9 cellular contexts compared by ENCODE assay signal in the genomic region with DNA sequence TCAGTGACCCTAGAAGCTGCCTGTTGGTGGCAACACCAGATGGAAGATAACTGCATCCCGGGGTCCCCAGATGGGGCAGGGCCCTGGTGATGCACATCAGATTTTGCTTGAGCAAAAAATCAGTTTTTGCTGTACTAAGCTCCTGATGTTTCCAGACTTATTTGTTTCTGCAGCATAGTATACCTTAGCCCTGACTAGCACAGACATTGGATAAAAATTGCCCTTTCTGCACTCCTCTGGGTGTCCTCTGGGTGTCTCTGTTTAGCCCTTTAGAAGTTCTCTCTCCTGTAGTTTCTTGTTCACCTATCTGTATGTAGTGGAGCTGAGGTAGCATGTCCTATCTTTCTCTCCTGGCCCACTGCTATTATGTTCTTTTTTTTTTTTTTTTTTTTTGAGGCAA. TPM values are rescaled to one million over a fixed set of nuclear protein-coding genes. Genes with fewer than 3 reads are reported as not detected.
A peak's percentile ranks its signal among the peaks of the same experiment; 100 is the strongest.
DNase-seq lines count a peak whose midpoint lies in the region; FAIRE-seq and TF ChIP-seq lines count a peak whose summit lies in the region.
"Had no signal": no experiment of that assay in that cellular context is flagged by ENCODE, and none has a peak within 500 bp of the region (broad histone marks: within the 10 kb centered on the region; RNA-seq: fewer than 3 reads in every experiment).

No MANE protein-coding gene starts in this region.

- no peak for FAIRE-seq in astrocyte (lab: Jason Lieb, UNC)

- WGBS in spleen, 5 donors: 65 to 100% (median 77%) methylated on average over 1 of the region's 1 CpG
- WGBS in thyroid gland, 2 donors: 50 to 67% methylated on average over 1 of the region's 1 CpG

- H3K79me2 ChIP-seq in astrocyte (ENCODE audit: insufficient read depth, low read length): no peaks in the 10 kb centered on the region

- H3K9me3 ChIP-seq in astrocyte (ENCODE audit: insufficient read depth, low read depth, low read length) (no peaks in the 10 kb centered on the region), spleen (peaks cover 0 to 3% (median 0%) of the 10 kb centered on the region in 8 donors), thyroid gland (no peaks in the 10 kb centered on the region)

- H3K4me3 ChIP-seq in astrocyte (ENCODE audit: insufficient read depth, low read depth, low read length): no peak overlapping the region
- no peak overlapping the region for H3K4me3 ChIP-seq in spleen
- no peak overlapping the region for H3K4me3 ChIP-seq in thyroid gland (replicated peaks in 1 of 3)

- no peak overlapping the region for H2AFZ ChIP-seq in astrocyte (ENCODE audit: low read depth, low read length)

- no peak overlapping the region for H3K27ac ChIP-seq in astrocyte (ENCODE audit: low read depth, low read length)
- no peak overlapping the region for H3K27ac ChIP-seq in spleen
- no peak overlapping the region for H3K27ac ChIP-seq in thyroid gland

- H3K9me3 Mint-ChIP-seq in astrocyte (ENCODE audit: unreplicated experiment) (no peaks in the 10 kb centered on the region), osteocyte (ENCODE audit: unreplicated experiment) (no peaks in the 10 kb centered on the region)
- H3K9me3 Mint-ChIP-seq: activated naive CD4-positive, alpha-beta T cell treated with anti-CD3 and anti-CD28 coated beads, Interleukin-2, amount 50 U/mL, for 24 hours had no signal

- intact Hi-C loops in spleen (cut with DNase I; ENCODE audit: low total_unique reads): no loop called here
- intact Hi-C loops in thyroid gland (cut with DNase I): no loop called here

- TF ChIP-seq POLR2A in spleen (IDR thresholded peaks at IDR 0.05): no peak
- TF ChIP-seq POLR2A in thyroid gland (IDR thresholded peaks at IDR 0.05): no peak

- TF ChIP-seq CTCF in astrocyte (IDR thresholded peaks at IDR 0.05; ENCODE audit: insufficient read depth, low read depth, low read length) (peak; percentile 29), osteocyte (IDR thresholded peaks at IDR 0.05) (peak; percentile 32), spleen (IDR thresholded peaks at IDR 0.05 in 8 of 11, conservative IDR thresholded peaks at IDR 0.05 in 3 of 11) (peak in 4 of 11 experiments; percentile 7 to 20 (median 14)), thyroid gland (IDR thresholded peaks at IDR 0.05) (peak in 1 of 6 experiments; percentile 15)

- H3K27me3 Mint-ChIP-seq in astrocyte (ENCODE audit: low read depth, unreplicated experiment): peaks cover 42% of the 10 kb centered on the region
- H3K27me3 Mint-ChIP-seq in osteocyte (ENCODE audit: unreplicated experiment): peaks cover 37% of the 10 kb centered on the region

- peak; percentile 12 for DNase-seq in stimulated activated CD4-positive, alpha-beta T cell treated with anti-CD3 and anti-CD28 coated beads, Interleukin-4, amount 100 ng/mL, for 24 hours
- DNase-seq in stimulated activated CD4-positive, alpha-beta T cell treated with anti-CD3 and anti-CD28 coated beads, Interleukin-4, amount 100 ng/mL, for 4 hours: no peak
- DNase-seq in NCI-H1436 treated with DMSO at 0.1 percent for 48 hours (lab: John Stamatoyannopoulos, UW): peak; percentile 8
- no peak for DNase-seq in astrocyte (ENCODE audit: low read depth)
- no peak for DNase-seq in osteocyte (ENCODE audit: extremely low spot score, unreplicated experiment)
- DNase-seq in spleen: no peak
- DNase-seq in activated CD8-positive, alpha-beta memory T cell treated with anti-CD3 and anti-CD28 coated beads for 24 hours: no peak
- no peak for DNase-seq in thyroid gland

- H3K27ac Mint-ChIP-seq in astrocyte (ENCODE audit: unreplicated experiment): no peak overlapping the region
- H3K27ac Mint-ChIP-seq in osteocyte (ENCODE audit: unreplicated experiment): no peak overlapping the region
- H3K27ac Mint-ChIP-seq: activated naive CD4-positive, alpha-beta T cell treated with anti-CD3 and anti-CD28 coated beads, Interleukin-2, amount 50 U/mL, for 24 hours had no signal

- H3K4me3 Mint-ChIP-seq in astrocyte (ENCODE audit: unreplicated experiment): no peak overlapping the region
- H3K4me3 Mint-ChIP-seq in osteocyte (ENCODE audit: unreplicated experiment): no peak overlapping the region
- H3K4me3 Mint-ChIP-seq: activated naive CD4-positive, alpha-beta T cell treated with anti-CD3 and anti-CD28 coated beads, Interleukin-2, amount 50 U/mL, for 24 hours had no signal

- no peaks in the 10 kb centered on the region for H3K36me3 ChIP-seq in astrocyte (ENCODE audit: insufficient read depth, low read length)
- no peaks in the 10 kb centered on the region for H3K36me3 ChIP-seq in spleen
- H3K36me3 ChIP-seq in thyroid gland: no peaks in the 10 kb centered on the region

- H3K4me2 ChIP-seq in astrocyte (ENCODE audit: low read length): no peak overlapping the region

- H3K4me1 Mint-ChIP-seq in astrocyte (ENCODE audit: low read depth, unreplicated experiment): peaks cover 2% of the 10 kb centered on the region
- H3K4me1 Mint-ChIP-seq in osteocyte (ENCODE audit: unreplicated experiment): peaks cover 2% of the 10 kb centered on the region

- H3K9ac ChIP-seq in astrocyte (ENCODE audit: low read length): no peak overlapping the region

- H4K20me1 ChIP-seq in astrocyte (ENCODE audit: insufficient read depth, low read length): no peaks in the 10 kb centered on the region

- H3K36me3 Mint-ChIP-seq in astrocyte (ENCODE audit: low read depth, unreplicated experiment) (no peaks in the 10 kb centered on the region), osteocyte (ENCODE audit: unreplicated experiment) (no peaks in the 10 kb centered on the region)
- H3K36me3 Mint-ChIP-seq: activated naive CD4-positive, alpha-beta T cell treated with anti-CD3 and anti-CD28 coated beads, Interleukin-2, amount 50 U/mL, for 24 hours had no signal

- H3K4me1 ChIP-seq in astrocyte (ENCODE audit: insufficient read depth, low read length) (no peaks in the 10 kb centered on the region), spleen (peaks cover 7 to 19% (median 17%) of the 10 kb centered on the region in 6 donors), thyroid gland (peaks cover 6 to 10% of the 10 kb centered on the region in 2 donors)

- peaks cover 33% of the 10 kb centered on the region for H3K27me3 ChIP-seq in astrocyte (ENCODE audit: insufficient read depth, low read length)
- H3K27me3 ChIP-seq in spleen (replicated peaks in 1 of 7): peaks cover 0 to 43% (median 0%) of the 10 kb centered on the region in 7 donors
- no peaks in the 10 kb centered on the region for H3K27me3 ChIP-seq in thyroid gland

RNA-seq across cellular contexts. Expression of a gene that starts 30.3 kb away (rescaled TPM):
- not detected in 2 replicates for total RNA-seq in astrocyte
- not detected in 2 replicates for total RNA-seq in osteocyte
- total RNA-seq in spleen: under 1 TPM in 1 of 7 donors, not detected in 6; 0.17 TPM
- polyA plus RNA-seq in spleen: not detected
- total RNA-seq in thyroid gland: not detected

RNA-seq across cellular contexts. Expression of a gene that starts 30.7 kb away (rescaled TPM):
- 0.09 and 0.19 TPM in 2 replicates for total RNA-seq in astrocyte
- total RNA-seq in osteocyte: not detected in 2 replicates
- under 1 TPM; 0.15 to 0.26 (median 0.19) TPM for total RNA-seq in spleen
- polyA plus RNA-seq in spleen: under 1 TPM; 0.07 to 0.18 (median 0.10) TPM
- 10 to 100 TPM in 1 of 4 donors, 1 to 10 TPM in 3; 4.8 to 10.9 (median 6.4) TPM for total RNA-seq in thyroid gland

Comparison
In these comparisons a context has a peak if more than half of its experiments do, and no peak if none do; other contexts are left out.
1. DNase-seq: peak in stimulated activated CD4-positive, alpha-beta T cell treated with anti-CD3 and anti-CD28 coated beads, Interleukin-4, amount 100 ng/mL, for 24 hours (single experiment) and NCI-H1436 treated with DMSO at 0.1 percent for 48 hours (single experiment); none in stimulated activated CD4-positive, alpha-beta T cell treated with anti-CD3 and anti-CD28 coated beads, Interleukin-4, amount 100 ng/mL, for 4 hours (0 of 2), astrocyte (single experiment), osteocyte (single experiment), spleen (single experiment), activated CD8-positive, alpha-beta memory T cell treated with anti-CD3 and anti-CD28 coated beads for 24 hours (single experiment) and thyroid gland (0 of 2).